Comparison of ENCODE assay signal across 8 cellular contexts in the genomic region with DNA sequence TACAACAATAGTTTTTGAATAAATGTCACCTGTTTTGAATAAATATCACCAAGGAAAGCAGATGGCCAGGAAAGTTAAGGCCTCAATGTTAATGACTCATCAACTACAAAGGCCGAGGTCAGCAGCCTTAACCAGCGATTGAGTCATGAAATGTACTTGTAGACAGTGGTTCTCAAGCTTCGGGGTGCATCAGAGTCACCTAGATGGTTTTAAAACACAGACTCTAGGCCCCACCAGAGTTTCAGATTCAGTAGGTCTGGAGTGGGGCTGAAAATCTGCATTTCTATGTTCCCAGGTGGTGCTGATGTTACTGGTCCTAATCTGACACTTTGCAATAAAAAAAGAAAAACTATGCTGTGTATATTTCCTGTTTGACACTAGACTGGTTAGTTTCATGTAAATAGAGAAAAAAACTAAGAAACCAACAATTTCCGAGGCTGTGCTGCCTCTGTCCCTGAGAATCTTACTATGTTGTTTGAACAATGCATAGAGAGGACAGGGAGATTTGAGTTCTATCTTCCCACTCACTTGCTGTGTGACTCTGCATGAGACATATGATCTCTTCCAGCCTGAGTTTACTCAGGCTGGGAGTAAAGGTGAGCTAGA. TPM values are rescaled to one million over a fixed set of nuclear protein-coding genes. Genes with fewer than 3 reads are reported as not detected.
DNase-seq lines count a peak whose midpoint lies in the region; ATAC-seq and TF ChIP-seq lines count a peak whose summit lies in the region.

No MANE protein-coding gene starts in this region.

- in situ Hi-C loops in KBM-7 (cut with MboI; ENCODE audit: low pct_unique_long_range_greater_than_20kb, low sequenced_read_pairs): no loop called here

- intact Hi-C loops in activated T-helper 2 cell treated with anti-CD3 and anti-CD28 coated beads, Interferon-gamma antibody, Interleukin-2, Interleukin-4, amounts not matched to agents 10 μg/mL and 5 μg/mL and 100 μg/mL, durations not matched to agents 14 hours and 24 hours and 36 hours (cut with micrococcal nuclease): loop anchor here (1.0 to 5.0 kb wide), 3 partner anchors 37 to 59 kb away; a partner anchor contains a TSS
- intact Hi-C loops in left lung (cut with DNase I) (no loop called here), left ventricle myocardium inferior (cut with micrococcal nuclease) (no loop called here)

- H3K4me3 Mint-ChIP-seq in activated T-helper 2 cell treated with anti-CD3 and anti-CD28 coated beads, Interferon-gamma antibody, Interleukin-2, Interleukin-4, amounts not matched to agents 10 μg/mL and 5 μg/mL and 100 μg/mL, durations not matched to agents 14 hours and 24 hours and 36 hours (ENCODE audit: low read depth): peak overlapping the region; percentile 63

- H3K9me3 ChIP-seq in left lung: no peaks in the 10 kb centered on the region
- no peaks in the 10 kb centered on the region for H3K9me3 ChIP-seq in left ventricle myocardium inferior (replicated peaks)

- H3K27ac Mint-ChIP-seq in activated T-helper 2 cell treated with anti-CD3 and anti-CD28 coated beads, Interferon-gamma antibody, Interleukin-2, Interleukin-4, amounts not matched to agents 10 μg/mL and 5 μg/mL and 100 μg/mL, durations not matched to agents 14 hours and 24 hours and 36 hours: peak overlapping the region; percentile 98

- DNase-seq in NCI-H226 (peak; percentile 85), left lung (no peak), KBM-7 (no peak), occipital lobe (lab: John Stamatoyannopoulos, UW) (no peak), left ventricle myocardium inferior (no peak)
- peak; percentile 46 for DNase-seq in activated T-helper 2 cell treated with anti-CD3 and anti-CD28 coated beads, Interferon-gamma antibody, Interleukin-2, Interleukin-4, amounts not matched to agents 10 μg/mL and 5 μg/mL and 100 μg/mL, durations not matched to agents 14 hours and 24 hours and 36 hours (ENCODE audit: low spot score)

- H3K27me3 ChIP-seq in left lung (no peaks in the 10 kb centered on the region), left ventricle myocardium inferior (ENCODE audit: low read depth) (no peaks in the 10 kb centered on the region)

- TF ChIP-seq CTCF in left lung (IDR thresholded peaks at IDR 0.05) (no peak), left ventricle myocardium inferior (IDR thresholded peaks at IDR 0.05; ENCODE audit: borderline replicate concordance) (no peak)

- peak; percentile 30 for TF ChIP-seq POLR2A in GM15510 (IDR thresholded peaks at IDR 0.05; ENCODE audit: borderline replicate concordance, extremely low read depth, insufficient read length)

- H3K9me3 Mint-ChIP-seq in activated T-helper 2 cell treated with anti-CD3 and anti-CD28 coated beads, Interferon-gamma antibody, Interleukin-2, Interleukin-4, amounts not matched to agents 10 μg/mL and 5 μg/mL and 100 μg/mL, durations not matched to agents 14 hours and 24 hours and 36 hours: peaks cover 6% of the 10 kb centered on the region

- H3K4me1 Mint-ChIP-seq in activated T-helper 2 cell treated with anti-CD3 and anti-CD28 coated beads, Interferon-gamma antibody, Interleukin-2, Interleukin-4, amounts not matched to agents 10 μg/mL and 5 μg/mL and 100 μg/mL, durations not matched to agents 14 hours and 24 hours and 36 hours (ENCODE audit: low read depth): peaks cover 88% of the 10 kb centered on the region

- ATAC-seq in HG02610 (IDR thresholded peaks at IDR 0.05; ENCODE audit: unreplicated experiment): peak; percentile 82
- peak; percentile 53 for ATAC-seq in left lung

- H3K27me3 Mint-ChIP-seq in activated T-helper 2 cell treated with anti-CD3 and anti-CD28 coated beads, Interferon-gamma antibody, Interleukin-2, Interleukin-4, amounts not matched to agents 10 μg/mL and 5 μg/mL and 100 μg/mL, durations not matched to agents 14 hours and 24 hours and 36 hours (ENCODE audit: low read depth): no peaks in the 10 kb centered on the region

- H3K36me3 Mint-ChIP-seq in activated T-helper 2 cell treated with anti-CD3 and anti-CD28 coated beads, Interferon-gamma antibody, Interleukin-2, Interleukin-4, amounts not matched to agents 10 μg/mL and 5 μg/mL and 100 μg/mL, durations not matched to agents 14 hours and 24 hours and 36 hours (ENCODE audit: low read depth): peaks cover 60% of the 10 kb centered on the region

- H3K4me3 ChIP-seq in left lung (no peak overlapping the region), left ventricle myocardium inferior (no peak overlapping the region)

- no peaks in the 10 kb centered on the region for H3K36me3 ChIP-seq in left lung
- H3K36me3 ChIP-seq in left ventricle myocardium inferior: no peaks in the 10 kb centered on the region

- H3K27ac ChIP-seq in left lung: peak overlapping the region; percentile 55 to 82
- no peak overlapping the region for H3K27ac ChIP-seq in left ventricle myocardium inferior (replicated peaks)

- peaks cover 34 to 98% of the 10 kb centered on the region in 2 donors for H3K4me1 ChIP-seq in left lung
- H3K4me1 ChIP-seq in left ventricle myocardium inferior: no peaks in the 10 kb centered on the region

RNA-seq across cellular contexts. Expression of a gene that starts 9.8 kb away (rescaled TPM):
- 72.3 and 74.4 TPM in 2 replicates for total RNA-seq in activated T-helper 2 cell treated with anti-CD3 and anti-CD28 coated beads, Interferon-gamma antibody, Interleukin-2, Interleukin-4, amounts not matched to agents 10 μg/mL and 5 μg/mL and 100 μg/mL, durations not matched to agents 14 hours and 24 hours and 36 hours
- 10 to 100 TPM; 58.1 to 85.7 TPM for total RNA-seq in left lung
- total RNA-seq in occipital lobe: 7.6 TPM
- total RNA-seq in left ventricle myocardium inferior: 5.8 TPM

RNA-seq across cellular contexts. Expression of a gene that starts 39.1 kb away (rescaled TPM):
- 9.5 and 12.3 TPM in 2 replicates for total RNA-seq in activated T-helper 2 cell treated with anti-CD3 and anti-CD28 coated beads, Interferon-gamma antibody, Interleukin-2, Interleukin-4, amounts not matched to agents 10 μg/mL and 5 μg/mL and 100 μg/mL, durations not matched to agents 14 hours and 24 hours and 36 hours
- 10 to 100 TPM in 1 of 2 donors, 1 to 10 TPM in 1; 9.8 to 12.7 TPM for total RNA-seq in left lung
- 6.4 TPM for total RNA-seq in occipital lobe
- total RNA-seq in left ventricle myocardium inferior: 7.6 TPM

RNA-seq across cellular contexts. Expression of a gene that starts 39.2 kb away (rescaled TPM):
- 19.7 and 21.0 TPM in 2 replicates for total RNA-seq in activated T-helper 2 cell treated with anti-CD3 and anti-CD28 coated beads, Interferon-gamma antibody, Interleukin-2, Interleukin-4, amounts not matched to agents 10 μg/mL and 5 μg/mL and 100 μg/mL, durations not matched to agents 14 hours and 24 hours and 36 hours
- total RNA-seq in left lung (10 to 100 TPM; 13.6 to 17.6 TPM), occipital lobe (6.9 TPM), left ventricle myocardium inferior (2.8 TPM)

Comparison
In these comparisons a context has a peak if more than half of its experiments do, and no peak if none do; other contexts are left out.
1. DNase-seq: peak in NCI-H226 (single experiment) and activated T-helper 2 cell treated with anti-CD3 and anti-CD28 coated beads, Interferon-gamma antibody, Interleukin-2, Interleukin-4, amounts not matched to agents 10 μg/mL and 5 μg/mL and 100 μg/mL, durations not matched to agents 14 hours and 24 hours and 36 hours (single experiment); none in left lung (0 of 2), KBM-7 (single experiment), occipital lobe (single experiment) and left ventricle myocardium inferior (single experiment).